ENCODE assay signal across 11 cellular contexts in the genomic region with DNA sequence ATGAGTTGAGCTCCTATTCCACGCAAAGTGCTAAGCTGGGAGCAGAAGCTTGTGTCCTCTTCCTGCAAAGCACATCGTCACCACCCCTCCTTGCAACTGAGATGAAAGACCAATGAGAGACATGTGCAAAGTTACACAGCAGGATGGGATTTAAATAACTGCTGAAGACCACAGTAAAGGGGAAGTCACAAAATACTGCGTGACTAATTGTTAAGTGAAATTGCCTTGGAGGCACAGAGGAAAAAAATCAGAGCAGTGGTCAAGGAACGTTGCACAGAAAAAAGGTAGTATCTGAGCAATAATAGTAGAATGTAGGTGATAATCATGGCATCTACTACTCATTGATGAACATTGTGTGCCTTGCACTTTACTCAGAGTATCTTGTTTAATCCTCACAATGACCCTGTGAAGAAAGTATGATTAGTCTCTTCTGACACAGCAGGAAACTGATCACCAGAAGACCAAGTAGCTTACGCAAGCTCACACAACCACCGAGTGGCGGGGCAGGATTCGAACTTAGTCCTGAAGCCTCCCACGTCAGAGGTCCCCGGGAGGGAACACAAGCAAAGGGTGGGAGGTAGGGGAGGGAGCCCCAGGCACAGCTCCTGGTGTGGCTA. TPM values are rescaled to one million over a fixed set of nuclear protein-coding genes. Genes with fewer than 3 reads are reported as not detected.
A peak's percentile ranks its signal among the peaks of the same experiment; 100 is the strongest.
DNase-seq lines count a peak whose midpoint lies in the region; TF ChIP-seq lines count a peak whose summit lies in the region.
"Had no signal": no experiment of that assay in that cellular context is flagged by ENCODE, and none has a peak within 500 bp of the region (broad histone marks: within the 10 kb centered on the region; RNA-seq: fewer than 3 reads in every experiment).

No MANE protein-coding gene starts in this region.

- no peak overlapping the region for H2BK15ac ChIP-seq in neuronal stem cell (ENCODE audit: low read length)

- H4K8ac ChIP-seq in neuronal stem cell (ENCODE audit: low read depth, low read length): no peak overlapping the region

- H3K36me3 ChIP-seq in neuronal stem cell (replicated peaks in 1 of 2; ENCODE audit: control insufficient read depth in 2 of 2, insufficient read depth in 2 of 2, low read length in 2 of 2): no peaks in the 10 kb centered on the region
- H3K36me3 ChIP-seq: ascending aorta had no signal

- no peak overlapping the region for H2BK120ac ChIP-seq in neuronal stem cell (ENCODE audit: low read depth, low read length)

- TF ChIP-seq CTCF in GM13976 (IDR thresholded peaks at IDR 0.05; ENCODE audit: borderline replicate concordance, control extremely low read depth, extremely low read depth, insufficient read depth, missing control alignments): no peak

- WGBS in neuronal stem cell (ENCODE audit: extremely low coverage in 2 of 2, insufficient read length in 2 of 2, insufficient replicate concordance in 1 of 2), 2 donors: no CpG with 5 or more reads among the region's 10 CpGs

- no peak overlapping the region for H3K18ac ChIP-seq in neuronal stem cell (ENCODE audit: low read length)

- peak; percentile 69 for DNase-seq in GM13976 (ENCODE audit: low spot score)
- DNase-seq in M059J (ENCODE audit: low read depth): peak; percentile 64
- DNase-seq in UCSD-AML1 (lab: John Stamatoyannopoulos, UW; ENCODE audit: unreplicated experiment): peak; percentile 32
- no peak for DNase-seq in neuronal stem cell (ENCODE audit: low spot score)
- DNase-seq in NCI-H1417 (lab: John Stamatoyannopoulos, UW): no peak
- DNase-seq in NCI-H128 (lab: John Stamatoyannopoulos, UW; ENCODE audit: unreplicated experiment): no peak
- DNase-seq in amniotic stem cell (lab: John Stamatoyannopoulos, UW): no peak
- DNase-seq: activated CD4-positive, alpha-beta memory T cell treated with anti-CD3 and anti-CD28 coated beads, Interleukin-2, amount 10 ng/mL, durations not matched to agents 7 days and 5 days had no signal

- no peak overlapping the region for H3K4ac ChIP-seq in neuronal stem cell (ENCODE audit: low read length)

- no peak overlapping the region for H3K14ac ChIP-seq in neuronal stem cell (ENCODE audit: low read length)

- H3K4me1 ChIP-seq in neuronal stem cell (ENCODE audit: control insufficient read depth in 2 of 2, insufficient read depth in 1 of 2, low read depth in 1 of 2, low read length in 2 of 2): peaks cover 0 to 2% of the 10 kb centered on the region in 2 donors
- H3K4me1 ChIP-seq: ascending aorta had no signal

- H2BK12ac ChIP-seq in neuronal stem cell (ENCODE audit: low read length): no peak overlapping the region

- H3K9me3 ChIP-seq in neuronal stem cell (replicated peaks in 1 of 2; ENCODE audit: control insufficient read depth in 2 of 2, insufficient read depth in 1 of 2, low read depth in 1 of 2, low read length in 2 of 2): peaks cover 0 to 2% of the 10 kb centered on the region in 2 donors
- H3K9me3 ChIP-seq: ascending aorta had no signal

- no peak overlapping the region for H2BK5ac ChIP-seq in neuronal stem cell (ENCODE audit: low read length)

- peak overlapping the region; percentile 25 for H2AFZ ChIP-seq in neuronal stem cell (ENCODE audit: low read length)

- H4K91ac ChIP-seq in neuronal stem cell (ENCODE audit: low read depth, low read length, poor library complexity): no peak overlapping the region

- no peak overlapping the region for H3K23ac ChIP-seq in neuronal stem cell (ENCODE audit: low read depth, low read length, poor library complexity)

- H3K79me1 ChIP-seq in neuronal stem cell (ENCODE audit: low read depth, low read length): no peaks in the 10 kb centered on the region

- no peak overlapping the region for H3K4me3 ChIP-seq in neuronal stem cell (ENCODE audit: low read length in 2 of 2)
- H3K4me3 ChIP-seq: ascending aorta had no signal

- in situ Hi-C loops in GM13976 (cut with MboI; ENCODE audit: low sequenced_read_pairs, unreplicated experiment): no loop called here

- H2AK5ac ChIP-seq in neuronal stem cell (ENCODE audit: low read depth, low read length): no peak overlapping the region

- no peak overlapping the region for H3K27ac ChIP-seq in neuronal stem cell (replicated peaks; ENCODE audit: low read length)
- H3K27ac ChIP-seq: ascending aorta had no signal

- H3K4me2 ChIP-seq in neuronal stem cell (ENCODE audit: insufficient read depth, low read length, poor library complexity, severe bottlenecking): no peak overlapping the region

- peaks cover 0 to 11% (median 0%) of the 10 kb centered on the region in 3 experiments for H3K27me3 ChIP-seq in neuronal stem cell (ENCODE audit: control insufficient read depth in 3 of 3, insufficient read depth in 3 of 3, low read depth in 1 of 3, low read length in 3 of 3)
- H3K27me3 ChIP-seq: ascending aorta had no signal

- H3K9ac ChIP-seq in neuronal stem cell (ENCODE audit: low read depth, low read length, poor library complexity): no peak overlapping the region

RNA-seq across cellular contexts. Expression of gene MYO18A, which starts 15.4 kb away (rescaled TPM):
- total RNA-seq in M059J (2014; rRNA removed; shearing (Covaris generic)): 21.8 and 63.3 TPM in 2 replicates
- 12.3 TPM for polyA plus RNA-seq in neuronal stem cell (2013, experiment 1 of 2)
- polyA plus RNA-seq in neuronal stem cell (2013, experiment 2 of 2): 12.3 TPM

RNA-seq across cellular contexts. Expression of gene CRYBA1, which starts 51.1 kb away (rescaled TPM):
- total RNA-seq in M059J (2014; rRNA removed; shearing (Covaris generic)): not detected in 2 replicates
- 0.89 TPM for polyA plus RNA-seq in neuronal stem cell (2013, experiment 1 of 2)
- 0.76 TPM for polyA plus RNA-seq in neuronal stem cell (2013, experiment 2 of 2)
- total RNA-seq: activated CD4-positive, alpha-beta memory T cell treated with anti-CD3 and anti-CD28 coated beads, Interleukin-2, amount 10 ng/mL, durations not matched to agents 7 days and 5 days; ascending aorta; MCF 10A; mucosa of gallbladder had no signal

Comparison
In these comparisons a context has a peak if more than half of its experiments do, and no peak if none do; other contexts are left out.
1. DNase-seq: peak in GM13976 (single experiment), M059J (single experiment) and UCSD-AML1 (single experiment); none in neuronal stem cell (single experiment), NCI-H1417 (0 of 3), NCI-H128 (single experiment) and amniotic stem cell (single experiment).